In the genomic region with DNA sequence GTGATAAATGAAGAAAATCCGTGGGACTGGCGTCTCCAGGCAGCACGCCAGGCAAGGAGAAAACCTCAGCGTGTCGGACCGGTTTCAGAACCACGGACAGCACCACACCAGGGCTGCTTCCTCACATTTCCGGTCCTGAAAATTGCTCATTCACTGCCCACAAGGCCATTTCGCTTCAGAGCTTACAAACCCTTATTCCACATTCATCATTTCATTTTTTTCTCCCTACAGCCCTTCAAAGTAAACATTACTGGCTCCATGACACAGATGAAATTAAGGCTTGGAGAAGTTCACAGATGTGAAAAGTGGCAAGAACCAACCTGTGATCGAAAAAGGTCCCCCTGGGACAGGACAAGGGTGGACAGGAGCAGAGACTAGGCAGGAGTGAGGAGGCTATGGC, we compare ENCODE assay signal across 1 cellular context.
A peak's percentile ranks its signal among the peaks of the same experiment; 100 is the strongest.
TF ChIP-seq lines count a peak whose summit lies in the region.

No MANE protein-coding gene starts in this region.

TF ChIP-seq in H1, 55 proteins besides CTCF, POLR2A, EP300 and RAD21:
- no peak for TF ChIP-seq SP2 (IDR thresholded peaks at IDR 0.05; ENCODE audit: low read length)
- no peak for TF ChIP-seq CHD2 (IDR thresholded peaks at IDR 0.05; ENCODE audit: low read length)
- TF ChIP-seq GABPA (IDR thresholded peaks at IDR 0.05; ENCODE audit: borderline replicate concordance, insufficient read depth, low read length): 0 out of 2 replicates have a peak, but pooled peaks have one; percentile 16
- no peak for TF ChIP-seq BCL11A (IDR thresholded peaks at IDR 0.05; ENCODE audit: low read depth in 2 of 2, low read length in 2 of 2)
- TF ChIP-seq, protein P1, sequence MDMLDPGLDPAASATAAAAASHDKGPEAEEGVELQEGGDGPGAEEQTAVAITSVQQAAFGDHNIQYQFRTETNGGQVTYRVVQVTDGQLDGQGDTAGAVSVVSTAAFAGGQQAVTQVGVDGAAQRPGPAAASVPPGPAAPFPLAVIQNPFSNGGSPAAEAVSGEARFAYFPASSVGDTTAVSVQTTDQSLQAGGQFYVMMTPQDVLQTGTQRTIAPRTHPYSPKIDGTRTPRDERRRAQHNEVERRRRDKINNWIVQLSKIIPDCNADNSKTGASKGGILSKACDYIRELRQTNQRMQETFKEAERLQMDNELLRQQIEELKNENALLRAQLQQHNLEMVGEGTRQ (IDR thresholded peaks at IDR 0.05; ENCODE audit: low read length): no peak
- TF ChIP-seq CHD1 (IDR thresholded peaks at IDR 0.05; ENCODE audit: low read depth, low read length): no peak
- no peak for TF ChIP-seq CBX8 (IDR thresholded peaks at IDR 0.05; ENCODE audit: borderline replicate concordance, low read depth, low read length)
- TF ChIP-seq PHF8 (conservative IDR thresholded peaks at IDR 0.05; ENCODE audit: low read depth, low read length): no peak
- TF ChIP-seq, protein P2, sequence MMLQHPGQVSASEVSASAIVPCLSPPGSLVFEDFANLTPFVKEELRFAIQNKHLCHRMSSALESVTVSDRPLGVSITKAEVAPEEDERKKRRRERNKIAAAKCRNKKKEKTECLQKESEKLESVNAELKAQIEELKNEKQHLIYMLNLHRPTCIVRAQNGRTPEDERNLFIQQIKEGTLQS (IDR thresholded peaks at IDR 0.05; ENCODE audit: insufficient read depth, low read depth, low read length): no peak
- TF ChIP-seq ASH2L (IDR thresholded peaks at IDR 0.05; ENCODE audit: low read length): no peak
- TF ChIP-seq TAF7 (optimal IDR thresholded peaks at IDR 0.05; ENCODE audit: borderline replicate concordance, low read depth, low read length): peak; percentile 33
- no peak for TF ChIP-seq JUND (IDR thresholded peaks at IDR 0.05; ENCODE audit: low read length)
- TF ChIP-seq NANOG (IDR thresholded peaks at IDR 0.05; ENCODE audit: insufficient read depth, low read depth, low read length, poor library complexity, severe bottlenecking): no peak
- TF ChIP-seq BRCA1 (IDR thresholded peaks at IDR 0.05; ENCODE audit: low read depth, low read length): no peak
- no peak for TF ChIP-seq SUZ12 (IDR thresholded peaks at IDR 0.05; ENCODE audit: low read length)
- no peak for TF ChIP-seq FOSL1 (IDR thresholded peaks at IDR 0.05; ENCODE audit: insufficient read depth, low read depth, low read length)
- peak; percentile 84 for TF ChIP-seq SAP30 (IDR thresholded peaks at IDR 0.05; ENCODE audit: insufficient read depth, insufficient replicate concordance, low read length)
- peak; percentile 95 to 97 for TF ChIP-seq SIN3A (conservative IDR thresholded peaks at IDR 0.05 in 1 of 2, IDR thresholded peaks at IDR 0.05 in 1 of 2; ENCODE audit: low read depth in 1 of 2, low read length in 2 of 2)
- TF ChIP-seq RFX5 (IDR thresholded peaks at IDR 0.05; ENCODE audit: borderline replicate concordance, low read depth, low read length): no peak
- TF ChIP-seq, protein P3, sequence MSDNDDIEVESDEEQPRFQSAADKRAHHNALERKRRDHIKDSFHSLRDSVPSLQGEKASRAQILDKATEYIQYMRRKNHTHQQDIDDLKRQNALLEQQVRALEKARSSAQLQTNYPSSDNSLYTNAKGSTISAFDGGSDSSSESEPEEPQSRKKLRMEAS (IDR thresholded peaks at IDR 0.05): peak; percentile 57
- TF ChIP-seq KDM1A (IDR thresholded peaks at IDR 0.05; ENCODE audit: borderline replicate concordance, low read length): no peak
- TF ChIP-seq CBX5 (IDR thresholded peaks at IDR 0.05; ENCODE audit: low read depth, low read length): no peak
- TF ChIP-seq, protein P4, sequence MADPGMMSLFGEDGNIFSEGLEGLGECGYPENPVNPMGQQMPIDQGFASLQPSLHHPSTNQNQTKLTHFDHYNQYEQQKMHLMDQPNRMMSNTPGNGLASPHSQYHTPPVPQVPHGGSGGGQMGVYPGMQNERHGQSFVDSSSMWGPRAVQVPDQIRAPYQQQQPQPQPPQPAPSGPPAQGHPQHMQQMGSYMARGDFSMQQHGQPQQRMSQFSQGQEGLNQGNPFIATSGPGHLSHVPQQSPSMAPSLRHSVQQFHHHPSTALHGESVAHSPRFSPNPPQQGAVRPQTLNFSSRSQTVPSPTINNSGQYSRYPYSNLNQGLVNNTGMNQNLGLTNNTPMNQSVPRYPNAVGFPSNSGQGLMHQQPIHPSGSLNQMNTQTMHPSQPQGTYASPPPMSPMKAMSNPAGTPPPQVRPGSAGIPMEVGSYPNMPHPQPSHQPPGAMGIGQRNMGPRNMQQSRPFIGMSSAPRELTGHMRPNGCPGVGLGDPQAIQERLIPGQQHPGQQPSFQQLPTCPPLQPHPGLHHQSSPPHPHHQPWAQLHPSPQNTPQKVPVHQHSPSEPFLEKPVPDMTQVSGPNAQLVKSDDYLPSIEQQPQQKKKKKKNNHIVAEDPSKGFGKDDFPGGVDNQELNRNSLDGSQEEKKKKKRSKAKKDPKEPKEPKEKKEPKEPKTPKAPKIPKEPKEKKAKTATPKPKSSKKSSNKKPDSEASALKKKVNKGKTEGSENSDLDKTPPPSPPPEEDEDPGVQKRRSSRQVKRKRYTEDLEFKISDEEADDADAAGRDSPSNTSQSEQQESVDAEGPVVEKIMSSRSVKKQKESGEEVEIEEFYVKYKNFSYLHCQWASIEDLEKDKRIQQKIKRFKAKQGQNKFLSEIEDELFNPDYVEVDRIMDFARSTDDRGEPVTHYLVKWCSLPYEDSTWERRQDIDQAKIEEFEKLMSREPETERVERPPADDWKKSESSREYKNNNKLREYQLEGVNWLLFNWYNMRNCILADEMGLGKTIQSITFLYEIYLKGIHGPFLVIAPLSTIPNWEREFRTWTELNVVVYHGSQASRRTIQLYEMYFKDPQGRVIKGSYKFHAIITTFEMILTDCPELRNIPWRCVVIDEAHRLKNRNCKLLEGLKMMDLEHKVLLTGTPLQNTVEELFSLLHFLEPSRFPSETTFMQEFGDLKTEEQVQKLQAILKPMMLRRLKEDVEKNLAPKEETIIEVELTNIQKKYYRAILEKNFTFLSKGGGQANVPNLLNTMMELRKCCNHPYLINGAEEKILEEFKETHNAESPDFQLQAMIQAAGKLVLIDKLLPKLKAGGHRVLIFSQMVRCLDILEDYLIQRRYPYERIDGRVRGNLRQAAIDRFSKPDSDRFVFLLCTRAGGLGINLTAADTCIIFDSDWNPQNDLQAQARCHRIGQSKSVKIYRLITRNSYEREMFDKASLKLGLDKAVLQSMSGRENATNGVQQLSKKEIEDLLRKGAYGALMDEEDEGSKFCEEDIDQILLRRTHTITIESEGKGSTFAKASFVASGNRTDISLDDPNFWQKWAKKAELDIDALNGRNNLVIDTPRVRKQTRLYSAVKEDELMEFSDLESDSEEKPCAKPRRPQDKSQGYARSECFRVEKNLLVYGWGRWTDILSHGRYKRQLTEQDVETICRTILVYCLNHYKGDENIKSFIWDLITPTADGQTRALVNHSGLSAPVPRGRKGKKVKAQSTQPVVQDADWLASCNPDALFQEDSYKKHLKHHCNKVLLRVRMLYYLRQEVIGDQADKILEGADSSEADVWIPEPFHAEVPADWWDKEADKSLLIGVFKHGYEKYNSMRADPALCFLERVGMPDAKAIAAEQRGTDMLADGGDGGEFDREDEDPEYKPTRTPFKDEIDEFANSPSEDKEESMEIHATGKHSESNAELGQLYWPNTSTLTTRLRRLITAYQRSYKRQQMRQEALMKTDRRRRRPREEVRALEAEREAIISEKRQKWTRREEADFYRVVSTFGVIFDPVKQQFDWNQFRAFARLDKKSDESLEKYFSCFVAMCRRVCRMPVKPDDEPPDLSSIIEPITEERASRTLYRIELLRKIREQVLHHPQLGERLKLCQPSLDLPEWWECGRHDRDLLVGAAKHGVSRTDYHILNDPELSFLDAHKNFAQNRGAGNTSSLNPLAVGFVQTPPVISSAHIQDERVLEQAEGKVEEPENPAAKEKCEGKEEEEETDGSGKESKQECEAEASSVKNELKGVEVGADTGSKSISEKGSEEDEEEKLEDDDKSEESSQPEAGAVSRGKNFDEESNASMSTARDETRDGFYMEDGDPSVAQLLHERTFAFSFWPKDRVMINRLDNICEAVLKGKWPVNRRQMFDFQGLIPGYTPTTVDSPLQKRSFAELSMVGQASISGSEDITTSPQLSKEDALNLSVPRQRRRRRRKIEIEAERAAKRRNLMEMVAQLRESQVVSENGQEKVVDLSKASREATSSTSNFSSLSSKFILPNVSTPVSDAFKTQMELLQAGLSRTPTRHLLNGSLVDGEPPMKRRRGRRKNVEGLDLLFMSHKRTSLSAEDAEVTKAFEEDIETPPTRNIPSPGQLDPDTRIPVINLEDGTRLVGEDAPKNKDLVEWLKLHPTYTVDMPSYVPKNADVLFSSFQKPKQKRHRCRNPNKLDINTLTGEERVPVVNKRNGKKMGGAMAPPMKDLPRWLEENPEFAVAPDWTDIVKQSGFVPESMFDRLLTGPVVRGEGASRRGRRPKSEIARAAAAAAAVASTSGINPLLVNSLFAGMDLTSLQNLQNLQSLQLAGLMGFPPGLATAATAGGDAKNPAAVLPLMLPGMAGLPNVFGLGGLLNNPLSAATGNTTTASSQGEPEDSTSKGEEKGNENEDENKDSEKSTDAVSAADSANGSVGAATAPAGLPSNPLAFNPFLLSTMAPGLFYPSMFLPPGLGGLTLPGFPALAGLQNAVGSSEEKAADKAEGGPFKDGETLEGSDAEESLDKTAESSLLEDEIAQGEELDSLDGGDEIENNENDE (IDR thresholded peaks at IDR 0.05; ENCODE audit: insufficient replicate concordance, low read length): no peak
- TF ChIP-seq EZH2 (IDR thresholded peaks at IDR 0.05; ENCODE audit: low read depth, low read length, severe bottlenecking): no peak
- TF ChIP-seq SIX5 (IDR thresholded peaks at IDR 0.05; ENCODE audit: low read depth, low read length): no peak
- TF ChIP-seq HDAC2 (IDR thresholded peaks at IDR 0.05; ENCODE audit: borderline replicate concordance in 1 of 2, low read depth in 2 of 2, low read length in 2 of 2): 0 out of 4 replicates have a peak, but pooled peaks of 1 of the 2 experiments have one; percentile 45
- TF ChIP-seq, protein P5, sequence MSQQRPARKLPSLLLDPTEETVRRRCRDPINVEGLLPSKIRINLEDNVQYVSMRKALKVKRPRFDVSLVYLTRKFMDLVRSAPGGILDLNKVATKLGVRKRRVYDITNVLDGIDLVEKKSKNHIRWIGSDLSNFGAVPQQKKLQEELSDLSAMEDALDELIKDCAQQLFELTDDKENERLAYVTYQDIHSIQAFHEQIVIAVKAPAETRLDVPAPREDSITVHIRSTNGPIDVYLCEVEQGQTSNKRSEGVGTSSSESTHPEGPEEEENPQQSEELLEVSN (IDR thresholded peaks at IDR 0.05): no peak
- TF ChIP-seq TEAD4 (IDR thresholded peaks at IDR 0.05; ENCODE audit: low read depth, low read length): no peak
- TF ChIP-seq JUN (IDR thresholded peaks at IDR 0.05; ENCODE audit: low read depth, low read length): no peak
